Comparison of ENCODE assay signal across 8 cellular contexts in the genomic region with DNA sequence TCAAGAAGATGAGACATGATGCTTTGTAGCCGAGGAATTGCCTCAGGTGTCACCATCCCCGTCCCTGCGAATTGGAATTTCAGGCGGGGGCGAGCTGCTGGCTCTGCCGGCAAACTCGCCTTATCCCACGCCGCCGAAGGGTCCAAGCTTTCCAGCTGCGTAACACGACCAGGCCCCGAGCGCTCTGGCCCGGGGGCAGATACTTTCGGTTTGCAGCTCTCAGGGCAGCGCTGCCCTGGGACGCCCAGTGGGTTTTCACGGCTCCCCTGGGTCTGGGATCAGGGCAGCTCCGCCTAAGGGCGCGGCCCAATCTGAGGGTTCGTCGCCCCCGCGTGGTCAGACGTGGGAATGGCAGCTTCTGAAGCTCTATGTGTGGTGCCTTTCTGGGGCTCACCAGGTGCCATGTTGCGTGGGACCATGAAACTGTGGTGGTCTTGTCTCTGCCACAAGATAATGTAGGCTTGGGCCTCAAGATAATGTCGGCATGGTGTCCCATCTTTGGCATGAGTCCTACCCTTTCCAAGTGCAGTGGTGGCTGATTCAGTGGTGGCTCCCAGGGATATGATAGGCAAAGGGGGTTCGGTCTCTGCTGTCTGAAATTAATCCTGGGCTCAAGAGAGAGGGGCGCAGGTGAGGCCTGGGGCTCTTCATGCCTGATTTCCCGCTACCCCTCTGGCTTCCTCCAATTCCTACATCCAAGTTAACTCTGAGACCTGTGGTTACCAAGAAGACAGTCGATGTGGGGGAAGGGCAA. TPM values are rescaled to one million over a fixed set of nuclear protein-coding genes. Genes with fewer than 3 reads are reported as not detected.
DNase-seq lines count a peak whose midpoint lies in the region; ATAC-seq, FAIRE-seq and TF ChIP-seq lines count a peak whose summit lies in the region.

No MANE protein-coding gene starts in this region.

- peaks cover 12% of the 10 kb centered on the region for H3K27me3 Mint-ChIP-seq in nephron (ENCODE audit: low read depth)

- FAIRE-seq in RCC 7860 (lab: Jason Lieb, UNC) = no peak

- DNase-seq in CMK (ENCODE audit: low read depth) (peak; percentile 49), RCC 7860 (ENCODE audit: low spot score) (peak; percentile 74), fibroblast of the conjunctiva (ENCODE audit: low read depth) (peak; percentile 68)
- DNase-seq in Jurkat, Clone E6-1 (ENCODE audit: low read depth, low spot score) = peak; percentile 54
- DNase-seq in activated T-helper 9 cell treated with anti-CD3 and anti-CD28 coated beads, Interleukin-2, amount 50 U/mL, for 16 hours (ENCODE audit: low read depth) = peak; percentile 77
- DNase-seq in stimulated activated naive CD4-positive, alpha-beta T cell treated with Interleukin-2 at 50 U/mL for 16 hours (lab: John Stamatoyannopoulos, UW) = peak; percentile 80

- peak; percentile 87 to 94 (median 91) for TF ChIP-seq CTCF in nephron (IDR thresholded peaks at IDR 0.05; ENCODE audit: unreplicated experiment in 3 of 3)

- H3K9me3 Mint-ChIP-seq in nephron = no peaks in the 10 kb centered on the region

- peak overlapping the region; percentile 9; the same call in 1 of the 2 replicates for H3K4me3 ChIP-seq in Jurkat, Clone E6-1 (ENCODE audit: low read length)

- peak; percentile 61 for ATAC-seq in GM21360 (IDR thresholded peaks at IDR 0.05; ENCODE audit: unreplicated experiment)

- no peaks in the 10 kb centered on the region for H3K36me3 Mint-ChIP-seq in nephron (ENCODE audit: low read depth)

- H3K4me1 Mint-ChIP-seq in nephron = no peaks in the 10 kb centered on the region

- H3K27ac Mint-ChIP-seq in nephron = no peak overlapping the region

- peak overlapping the region; percentile 83 to 86 (median 84) for H3K4me3 Mint-ChIP-seq in nephron

RNA-seq across cellular contexts. Expression of gene PIGT, which starts 21.0 kb away (rescaled TPM):
- 58.1 TPM for polyA plus RNA-seq in Jurkat, Clone E6-1 (2012; ENCODE audit: insufficient read depth, insufficient read length)

RNA-seq across cellular contexts. Expression of gene DBNDD2, which starts 28.8 kb away (rescaled TPM):
- polyA plus RNA-seq in Jurkat, Clone E6-1 (2012; ENCODE audit: insufficient read depth, insufficient read length) = 80.6 TPM

RNA-seq across cellular contexts. Expression of gene WFDC2, which starts 32.6 kb away (rescaled TPM):
- not detected for polyA plus RNA-seq in Jurkat, Clone E6-1 (2012; ENCODE audit: insufficient read depth, insufficient read length)

RNA-seq across cellular contexts. Expression of gene TP53TG5, which starts 58.8 kb away (rescaled TPM):
- not detected for polyA plus RNA-seq in Jurkat, Clone E6-1 (2012; ENCODE audit: insufficient read depth, insufficient read length)

Comparison
In these comparisons a context has a peak if more than half of its experiments do, and no peak if none do; other contexts are left out.
1. Peak in every context shown above with its lines: DNase-seq, ATAC-seq and H3K4me3 ChIP-seq.